ENCODE assay signal across 7 cellular contexts in the genomic region with DNA sequence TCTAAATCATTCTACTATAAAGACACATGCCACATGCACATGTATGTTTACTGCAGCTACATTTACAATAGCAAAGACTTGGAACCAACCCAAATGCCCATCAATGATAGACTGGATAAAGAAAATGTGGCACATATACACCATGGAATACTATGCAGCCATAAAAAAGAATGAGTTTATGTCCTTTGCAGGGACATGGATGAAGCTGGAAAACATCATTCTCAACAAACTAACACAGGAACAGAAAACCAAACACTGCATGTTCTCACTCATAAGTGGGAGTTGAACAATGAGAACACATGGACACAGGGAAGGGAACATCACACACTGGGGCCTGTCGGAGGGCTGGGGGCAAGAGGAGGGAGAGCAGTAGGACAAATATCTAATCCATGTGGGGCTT.
DNase-seq lines count a peak whose midpoint lies in the region; ATAC-seq and TF ChIP-seq lines count a peak whose summit lies in the region.
"Not testable (repeated sequence)": the region's sequence is repeated elsewhere in the genome, so short reads cannot be mapped to it uniquely, and the experiment has no call there.

No MANE protein-coding gene starts in this region.

- not testable (repeated sequence) for ATAC-seq in CD4-positive, alpha-beta T cell (ENCODE audit: poor library complexity); naive thymus-derived CD4-positive, alpha-beta T cell; stimulated activated effector memory CD8-positive, alpha-beta T cell treated with anti-CD3 and anti-CD28 coated beads, Interleukin-12 subunit alpha, Interleukin-12 subunit beta, amount 100 ng/mL, for 72 hours

- H3K9me3 Mint-ChIP-seq in CD4-positive, alpha-beta T cell; activated CD4-positive, alpha-beta T cell treated with anti-CD3 and anti-CD28 coated beads, Interleukin-2, amount 10 ng/mL, durations not matched to agents 24 days and 14 days; activated naive CD4-positive, alpha-beta T cell treated with anti-CD3 and anti-CD28 coated beads, Interleukin-2, amount 10 ng/mL, durations not matched to agents 7 days and 5 days; stimulated activated effector memory CD8-positive, alpha-beta T cell treated with anti-CD3 and anti-CD28 coated beads, Interleukin-12 subunit alpha, Interleukin-12 subunit beta, amount 100 ng/mL, for 72 hours: not testable (repeated sequence)
- H3K9me3 Mint-ChIP-seq in dendritic cell treated with granulocyte-macrophage colony-stimulating factor and Interleukin-4, amounts not matched to agents 40 ng/mL and 50 ng/mL, for 4 days = peaks cover 10% of the 10 kb centered on the region
- peaks cover 0 to 15% (median 0%) of the 10 kb centered on the region in 11 donors for H3K9me3 Mint-ChIP-seq in naive thymus-derived CD4-positive, alpha-beta T cell

- H4K20me1 ChIP-seq in OCI-LY7 (ENCODE audit: insufficient read depth, low read length) = not testable (repeated sequence)

- peaks cover 84% of the 10 kb centered on the region for H3K4me1 Mint-ChIP-seq in CD4-positive, alpha-beta T cell (ENCODE audit: low read depth)
- peaks cover 61% of the 10 kb centered on the region for H3K4me1 Mint-ChIP-seq in activated CD4-positive, alpha-beta T cell treated with anti-CD3 and anti-CD28 coated beads, Interleukin-2, amount 10 ng/mL, durations not matched to agents 24 days and 14 days
- peaks cover 70% of the 10 kb centered on the region for H3K4me1 Mint-ChIP-seq in activated naive CD4-positive, alpha-beta T cell treated with anti-CD3 and anti-CD28 coated beads, Interleukin-2, amount 10 ng/mL, durations not matched to agents 7 days and 5 days
- H3K4me1 Mint-ChIP-seq in dendritic cell treated with granulocyte-macrophage colony-stimulating factor and Interleukin-4, amounts not matched to agents 40 ng/mL and 50 ng/mL, for 4 days (ENCODE audit: low read depth) = peaks cover 73% of the 10 kb centered on the region
- peaks cover 58 to 91% (median 84%) of the 10 kb centered on the region in 7 donors for H3K4me1 Mint-ChIP-seq in naive thymus-derived CD4-positive, alpha-beta T cell
- peaks cover 87% of the 10 kb centered on the region for H3K4me1 Mint-ChIP-seq in stimulated activated effector memory CD8-positive, alpha-beta T cell treated with anti-CD3 and anti-CD28 coated beads, Interleukin-12 subunit alpha, Interleukin-12 subunit beta, amount 100 ng/mL, for 72 hours

- H3K9me2 ChIP-seq in OCI-LY7 (ENCODE audit: insufficient read depth, low read length) = not testable (repeated sequence)

- peak overlapping the region; percentile 89 for H3K27ac Mint-ChIP-seq in CD4-positive, alpha-beta T cell
- peak overlapping the region; percentile 66 for H3K27ac Mint-ChIP-seq in activated CD4-positive, alpha-beta T cell treated with anti-CD3 and anti-CD28 coated beads, Interleukin-2, amount 10 ng/mL, durations not matched to agents 24 days and 14 days
- peak overlapping the region; percentile 78 for H3K27ac Mint-ChIP-seq in activated naive CD4-positive, alpha-beta T cell treated with anti-CD3 and anti-CD28 coated beads, Interleukin-2, amount 10 ng/mL, durations not matched to agents 7 days and 5 days
- peak overlapping the region; percentile 67 for H3K27ac Mint-ChIP-seq in dendritic cell treated with granulocyte-macrophage colony-stimulating factor and Interleukin-4, amounts not matched to agents 40 ng/mL and 50 ng/mL, for 4 days
- H3K27ac Mint-ChIP-seq in naive thymus-derived CD4-positive, alpha-beta T cell = peak overlapping the region; percentile 73 to 97 (median 89)
- peak overlapping the region; percentile 78 for H3K27ac Mint-ChIP-seq in stimulated activated effector memory CD8-positive, alpha-beta T cell treated with anti-CD3 and anti-CD28 coated beads, Interleukin-12 subunit alpha, Interleukin-12 subunit beta, amount 100 ng/mL, for 72 hours

- POLR2A ChIA-PET in CD4-positive, alpha-beta T cell (lab: Charles Lee) = interaction anchor here (3.6 to 5.1 kb wide), 2 partner anchors 20 to 36 kb away, joined by 64 to 77 read pairs; no protein-coding TSS in a partner anchor
- POLR2A ChIA-PET in OCI-LY7 (lab: Charles Lee) = not testable (repeated sequence)
- POLR2A ChIA-PET in naive thymus-derived CD4-positive, alpha-beta T cell (lab: Charles Lee) = interaction anchor here (4.7 to 5.4 kb wide), 2 partner anchors 18 to 35 kb away, joined by 52 to 102 read pairs; no protein-coding TSS in a partner anchor

- not testable (repeated sequence) for H2AFZ ChIP-seq in OCI-LY7 (ENCODE audit: low read length)

- H3K9me3 ChIP-seq in CD4-positive, alpha-beta T cell (ENCODE audit: control insufficient read depth, low read length); naive thymus-derived CD4-positive, alpha-beta T cell (ENCODE audit: control insufficient read depth in 2 of 3, low read length in 3 of 3): not testable (repeated sequence)
- peaks cover 14% of the 10 kb centered on the region for H3K9me3 ChIP-seq in OCI-LY7 (ENCODE audit: low read length)

- H3K36me3 Mint-ChIP-seq in CD4-positive, alpha-beta T cell (ENCODE audit: low read depth) = peaks cover 29% of the 10 kb centered on the region
- peaks cover 30% of the 10 kb centered on the region for H3K36me3 Mint-ChIP-seq in activated CD4-positive, alpha-beta T cell treated with anti-CD3 and anti-CD28 coated beads, Interleukin-2, amount 10 ng/mL, durations not matched to agents 24 days and 14 days (ENCODE audit: low read depth)
- peaks cover 41% of the 10 kb centered on the region for H3K36me3 Mint-ChIP-seq in activated naive CD4-positive, alpha-beta T cell treated with anti-CD3 and anti-CD28 coated beads, Interleukin-2, amount 10 ng/mL, durations not matched to agents 7 days and 5 days
- H3K36me3 Mint-ChIP-seq in dendritic cell treated with granulocyte-macrophage colony-stimulating factor and Interleukin-4, amounts not matched to agents 40 ng/mL and 50 ng/mL, for 4 days (ENCODE audit: low read depth) = peaks cover 20% of the 10 kb centered on the region
- peaks cover 13 to 28% (median 14%) of the 10 kb centered on the region in 5 donors for H3K36me3 Mint-ChIP-seq in naive thymus-derived CD4-positive, alpha-beta T cell
- H3K36me3 Mint-ChIP-seq in stimulated activated effector memory CD8-positive, alpha-beta T cell treated with anti-CD3 and anti-CD28 coated beads, Interleukin-12 subunit alpha, Interleukin-12 subunit beta, amount 100 ng/mL, for 72 hours = not testable (repeated sequence)

- peaks cover 17% of the 10 kb centered on the region for H3K36me3 ChIP-seq in OCI-LY7 (ENCODE audit: insufficient read depth, low read length)
- H3K36me3 ChIP-seq in naive thymus-derived CD4-positive, alpha-beta T cell (ENCODE audit: control insufficient read depth in 2 of 3, insufficient read depth in 3 of 3, low read length in 3 of 3) = not testable (repeated sequence)

- not testable (repeated sequence) for H3K27me3 ChIP-seq in CD4-positive, alpha-beta T cell (ENCODE audit: control insufficient read depth, insufficient read depth, low read length); naive thymus-derived CD4-positive, alpha-beta T cell (ENCODE audit: control insufficient read depth in 2 of 2, insufficient read depth in 2 of 2, low read length in 2 of 2)

- peaks cover 76% of the 10 kb centered on the region for H3K79me2 ChIP-seq in OCI-LY7 (ENCODE audit: insufficient read depth, low read depth, low read length)

- CTCF ChIA-PET in CD4-positive, alpha-beta T cell (lab: Charles Lee); OCI-LY7 (lab: Charles Lee; ENCODE audit: unreplicated experiment); activated naive CD4-positive, alpha-beta T cell treated with anti-CD3 and anti-CD28 coated beads, Interleukin-2, amount 10 ng/mL, durations not matched to agents 7 days and 5 days (lab: Charles Lee): not testable (repeated sequence)
- CTCF ChIA-PET in naive thymus-derived CD4-positive, alpha-beta T cell (lab: Charles Lee) = interaction anchor here (0.7 kb wide), 1 partner anchor 42 kb away, joined by 3 read pairs; no protein-coding TSS in a partner anchor

- not testable (repeated sequence) for H3K4me3 ChIP-seq in OCI-LY7 (ENCODE audit: low read depth, low read length, poor library complexity, severe bottlenecking); naive thymus-derived CD4-positive, alpha-beta T cell (ENCODE audit: low read length)

- not testable (repeated sequence) for H3K27me3 Mint-ChIP-seq in CD4-positive, alpha-beta T cell; activated CD4-positive, alpha-beta T cell treated with anti-CD3 and anti-CD28 coated beads, Interleukin-2, amount 10 ng/mL, durations not matched to agents 24 days and 14 days; activated naive CD4-positive, alpha-beta T cell treated with anti-CD3 and anti-CD28 coated beads, Interleukin-2, amount 10 ng/mL, durations not matched to agents 7 days and 5 days; dendritic cell treated with granulocyte-macrophage colony-stimulating factor and Interleukin-4, amounts not matched to agents 40 ng/mL and 50 ng/mL, for 4 days; naive thymus-derived CD4-positive, alpha-beta T cell

- H3K27ac ChIP-seq in CD4-positive, alpha-beta T cell (ENCODE audit: low read depth, low read length) = peak overlapping the region; percentile 63
- H3K27ac ChIP-seq in OCI-LY7 (ENCODE audit: low read depth, low read length, poor library complexity, severe bottlenecking) = peak overlapping the region; percentile 92
- not testable (repeated sequence) for H3K27ac ChIP-seq in naive thymus-derived CD4-positive, alpha-beta T cell (ENCODE audit: low read depth, low read length)

- peaks cover 70% of the 10 kb centered on the region for H3K4me1 ChIP-seq in OCI-LY7 (ENCODE audit: insufficient read depth, low read length, poor library complexity, severe bottlenecking)
- peaks cover 58 to 66% of the 10 kb centered on the region in 2 donors for H3K4me1 ChIP-seq in naive thymus-derived CD4-positive, alpha-beta T cell (ENCODE audit: control insufficient read depth in 2 of 2, insufficient read depth in 2 of 2, low read length in 2 of 2)

- H3K4me3 Mint-ChIP-seq in CD4-positive, alpha-beta T cell; activated CD4-positive, alpha-beta T cell treated with anti-CD3 and anti-CD28 coated beads, Interleukin-2, amount 10 ng/mL, durations not matched to agents 24 days and 14 days; activated naive CD4-positive, alpha-beta T cell treated with anti-CD3 and anti-CD28 coated beads, Interleukin-2, amount 10 ng/mL, durations not matched to agents 7 days and 5 days; dendritic cell treated with granulocyte-macrophage colony-stimulating factor and Interleukin-4, amounts not matched to agents 40 ng/mL and 50 ng/mL, for 4 days; stimulated activated effector memory CD8-positive, alpha-beta T cell treated with anti-CD3 and anti-CD28 coated beads, Interleukin-12 subunit alpha, Interleukin-12 subunit beta, amount 100 ng/mL, for 72 hours: not testable (repeated sequence)
- peak overlapping the region in 9 of 10 donors; percentile 12 to 63 (median 55) for H3K4me3 Mint-ChIP-seq in naive thymus-derived CD4-positive, alpha-beta T cell

- not testable (repeated sequence) for BruUV-seq in OCI-LY7 (replicated peaks; lab: Mats Ljungman, UMichigan)

- not testable (repeated sequence) for TF ChIP-seq CTCF in CD4-positive, alpha-beta T cell (IDR thresholded peaks at IDR 0.05); OCI-LY7 (conservative IDR thresholded peaks at IDR 0.05; ENCODE audit: low read length)

- intact Hi-C loops in CD4-positive, alpha-beta T cell (cut with DNase I, micrococcal nuclease); OCI-LY7 (cut with micrococcal nuclease; ENCODE audit: unreplicated experiment); activated CD4-positive, alpha-beta T cell treated with anti-CD3 and anti-CD28 coated beads, Interleukin-2, amount 10 ng/mL, durations not matched to agents 24 days and 14 days (cut with micrococcal nuclease); dendritic cell treated with granulocyte-macrophage colony-stimulating factor and Interleukin-4, amounts not matched to agents 40 ng/mL and 50 ng/mL, for 4 days (cut with micrococcal nuclease); naive thymus-derived CD4-positive, alpha-beta T cell (cut with micrococcal nuclease): not testable (repeated sequence)

- not testable (repeated sequence) for H3K4me2 ChIP-seq in OCI-LY7 (ENCODE audit: low read length)

- not testable (repeated sequence) for DNase-seq in CD4-positive, alpha-beta T cell; OCI-LY7 (ENCODE audit: low spot score); activated CD4-positive, alpha-beta T cell treated with anti-CD3 and anti-CD28 coated beads, Interleukin-2, amount 10 ng/mL, durations not matched to agents 24 days and 14 days; activated naive CD4-positive, alpha-beta T cell treated with anti-CD3 and anti-CD28 coated beads, Interleukin-2, amount 10 ng/mL, durations not matched to agents 7 days and 5 days; naive thymus-derived CD4-positive, alpha-beta T cell
- DNase-seq in stimulated activated effector memory CD8-positive, alpha-beta T cell treated with anti-CD3 and anti-CD28 coated beads, Interleukin-12 subunit alpha, Interleukin-12 subunit beta, amount 100 ng/mL, for 72 hours (ENCODE audit: low spot score in 2 of 2) = peak in 1 of 2 donors; percentile 13
